8 cellular contexts compared by ENCODE assay signal in the genomic region with DNA sequence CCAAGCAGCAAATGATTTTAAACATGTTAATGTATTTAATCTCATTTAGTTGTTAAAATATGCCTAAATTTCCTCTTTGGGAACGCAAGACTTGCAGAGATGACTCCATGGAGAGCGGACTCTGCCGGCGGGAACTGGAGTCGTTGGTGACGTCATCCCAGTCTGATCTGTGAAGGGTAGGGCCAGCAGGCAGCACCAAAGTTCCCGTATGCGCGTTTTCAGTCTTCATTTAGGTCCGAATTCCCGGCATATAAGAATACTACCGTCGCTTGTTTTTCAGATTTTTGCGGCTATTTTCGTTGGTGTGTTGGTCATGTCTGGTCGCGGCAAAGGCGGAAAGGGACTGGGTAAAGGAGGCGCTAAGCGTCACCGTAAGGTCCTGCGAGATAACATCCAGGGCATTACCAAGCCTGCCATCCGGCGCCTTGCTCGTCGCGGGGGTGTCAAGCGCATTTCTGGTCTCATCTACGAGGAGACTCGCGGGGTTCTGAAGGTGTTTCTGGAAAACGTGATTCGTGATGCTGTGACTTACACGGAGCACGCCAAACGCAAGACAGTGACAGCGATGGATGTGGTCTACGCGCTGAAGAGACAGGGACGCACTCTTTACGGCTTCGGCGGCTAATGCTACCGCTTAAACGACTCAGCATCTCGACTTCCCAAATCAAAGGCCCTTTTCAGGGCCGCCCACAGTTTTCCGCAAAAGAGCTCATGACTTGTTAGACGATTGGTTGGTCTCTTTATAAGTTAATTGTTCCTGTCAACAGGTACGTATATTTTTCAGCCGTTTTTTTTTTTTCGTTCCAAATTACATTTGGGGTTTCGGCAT.
DNase-seq lines count a peak whose midpoint lies in the region; ATAC-seq and TF ChIP-seq lines count a peak whose summit lies in the region.

No MANE protein-coding gene starts in this region.

- no peak overlapping the region for H3K27ac Mint-ChIP-seq in CD8-positive, alpha-beta memory T cell
- no peak overlapping the region for H3K27ac Mint-ChIP-seq in activated CD8-positive, alpha-beta memory T cell treated with anti-CD3 and anti-CD28 coated beads, Interleukin-2, amount 10 ng/mL, durations not matched to agents 7 days and 5 days
- H3K27ac Mint-ChIP-seq in endothelial cell (ENCODE audit: unreplicated experiment) (no peak overlapping the region), mesothelial cell of epicardium (no peak overlapping the region)

- peaks cover 31% of the 10 kb centered on the region for H3K4me1 ChIP-seq in CD8-positive, alpha-beta memory T cell (ENCODE audit: insufficient read depth, low read length)

- H3K27ac ChIP-seq in CD8-positive, alpha-beta memory T cell (ENCODE audit: low read depth, low read length): peak overlapping the region; percentile 99

- H3K9me3 Mint-ChIP-seq in CD8-positive, alpha-beta memory T cell: peaks cover 0 to 3% (median 0%) of the 10 kb centered on the region in 5 donors
- H3K9me3 Mint-ChIP-seq in activated CD8-positive, alpha-beta memory T cell treated with anti-CD3 and anti-CD28 coated beads, Interleukin-2, amount 10 ng/mL, durations not matched to agents 7 days and 5 days (ENCODE audit: low read depth): no peaks in the 10 kb centered on the region
- no peaks in the 10 kb centered on the region for H3K9me3 Mint-ChIP-seq in endothelial cell (ENCODE audit: unreplicated experiment)
- no peaks in the 10 kb centered on the region for H3K9me3 Mint-ChIP-seq in mesothelial cell of epicardium

- H3K36me3 Mint-ChIP-seq in CD8-positive, alpha-beta memory T cell: peaks cover 0 to 13% (median 0%) of the 10 kb centered on the region in 3 donors
- peaks cover 1% of the 10 kb centered on the region for H3K36me3 Mint-ChIP-seq in activated CD8-positive, alpha-beta memory T cell treated with anti-CD3 and anti-CD28 coated beads, Interleukin-2, amount 10 ng/mL, durations not matched to agents 7 days and 5 days
- H3K36me3 Mint-ChIP-seq in endothelial cell (ENCODE audit: low read depth, unreplicated experiment) (peaks cover 3% of the 10 kb centered on the region), mesothelial cell of epicardium (no peaks in the 10 kb centered on the region)

- ATAC-seq in GM19463 (IDR thresholded peaks at IDR 0.05; ENCODE audit: unreplicated experiment): peak; percentile 57
- ATAC-seq in activated CD8-positive, alpha-beta memory T cell treated with anti-CD3 and anti-CD28 coated beads, Interleukin-2, amount 10 ng/mL, durations not matched to agents 7 days and 5 days: peak; percentile 67

- H3K4me1 Mint-ChIP-seq in CD8-positive, alpha-beta memory T cell: peaks cover 18 to 31% (median 20%) of the 10 kb centered on the region in 3 donors
- peaks cover 38% of the 10 kb centered on the region for H3K4me1 Mint-ChIP-seq in activated CD8-positive, alpha-beta memory T cell treated with anti-CD3 and anti-CD28 coated beads, Interleukin-2, amount 10 ng/mL, durations not matched to agents 7 days and 5 days
- H3K4me1 Mint-ChIP-seq in endothelial cell (ENCODE audit: unreplicated experiment): peaks cover 17% of the 10 kb centered on the region
- H3K4me1 Mint-ChIP-seq in mesothelial cell of epicardium: peaks cover 19% of the 10 kb centered on the region

- peaks cover 0 to 8% of the 10 kb centered on the region in 2 donors for H3K27me3 Mint-ChIP-seq in CD8-positive, alpha-beta memory T cell
- H3K27me3 Mint-ChIP-seq in activated CD8-positive, alpha-beta memory T cell treated with anti-CD3 and anti-CD28 coated beads, Interleukin-2, amount 10 ng/mL, durations not matched to agents 7 days and 5 days: no peaks in the 10 kb centered on the region
- H3K27me3 Mint-ChIP-seq in endothelial cell (ENCODE audit: unreplicated experiment) (peaks cover 9% of the 10 kb centered on the region), mesothelial cell of epicardium (ENCODE audit: low read depth) (no peaks in the 10 kb centered on the region)

- CTCF ChIA-PET in CD8-positive, alpha-beta memory T cell (lab: Charles Lee): interaction anchor here (0.6 to 5.9 kb wide), 16 partner anchors 8 to 929 kb away, joined by 3 to 61 read pairs (median 3); a partner anchor contains a TSS
- CTCF ChIA-PET in activated CD8-positive, alpha-beta memory T cell treated with anti-CD3 and anti-CD28 coated beads, Interleukin-2, amount 10 ng/mL, durations not matched to agents 7 days and 5 days (lab: Charles Lee): interaction anchor here (1.0 to 2.3 kb wide), 7 partner anchors 12 to 68 kb away, joined by 3 to 26 read pairs (median 3); a partner anchor contains a TSS

- H3K4me3 Mint-ChIP-seq in CD8-positive, alpha-beta memory T cell: no peak overlapping the region
- no peak overlapping the region for H3K4me3 Mint-ChIP-seq in activated CD8-positive, alpha-beta memory T cell treated with anti-CD3 and anti-CD28 coated beads, Interleukin-2, amount 10 ng/mL, durations not matched to agents 7 days and 5 days
- H3K4me3 Mint-ChIP-seq in endothelial cell (ENCODE audit: unreplicated experiment): no peak overlapping the region
- H3K4me3 Mint-ChIP-seq in mesothelial cell of epicardium: no peak overlapping the region

- H3K36me3 ChIP-seq in CD8-positive, alpha-beta memory T cell (ENCODE audit: insufficient read depth, low read length): no peaks in the 10 kb centered on the region

- H3K9me3 ChIP-seq in CD8-positive, alpha-beta memory T cell (ENCODE audit: low read length): no peaks in the 10 kb centered on the region

- POLR2A ChIA-PET in CD8-positive, alpha-beta memory T cell (lab: Charles Lee): interaction anchor here (0.5 to 5.4 kb wide), 33 partner anchors 8 to 1689 kb away, joined by 3 to 229 read pairs (median 6); a partner anchor contains a TSS

- H3K27me3 ChIP-seq in CD8-positive, alpha-beta memory T cell (ENCODE audit: insufficient read depth, low read length, poor library complexity, severe bottlenecking): no peaks in the 10 kb centered on the region

- DNase-seq in CD8-positive, alpha-beta memory T cell: peak; percentile 75 to 95 (median 87)
- DNase-seq in HS-5 (ENCODE audit: low read depth) (peak; percentile 95), NK-92 (lab: John Stamatoyannopoulos, UW; ENCODE audit: unreplicated experiment) (peak; percentile 65), endothelial cell (ENCODE audit: low spot score) (peak; percentile 87), mesothelial cell of epicardium (ENCODE audit: low spot score in 2 of 2, unreplicated experiment in 2 of 2) (peak; percentile 83 to 84)
- peak; percentile 96 for DNase-seq in activated CD8-positive, alpha-beta memory T cell treated with anti-CD3 and anti-CD28 coated beads, Interleukin-2, amount 10 ng/mL, durations not matched to agents 7 days and 5 days
- DNase-seq in stimulated activated CD8-positive, alpha-beta memory T cell treated with anti-CD3 and anti-CD28 coated beads, Interleukin-15, amount 100 ng/mL, for 4 hours (ENCODE audit: low read depth in 2 of 2): peak; percentile 63 to 76

- H3K4me3 ChIP-seq in CD8-positive, alpha-beta memory T cell (ENCODE audit: low read length): peak overlapping the region; percentile 73

- no peak for TF ChIP-seq CTCF in endothelial cell (IDR thresholded peaks at IDR 0.05; ENCODE audit: unreplicated experiment)
- TF ChIP-seq CTCF in mesothelial cell of epicardium (IDR thresholded peaks at IDR 0.05; ENCODE audit: unreplicated experiment): no peak

Comparison
In these comparisons a context has a peak if more than half of its experiments do, and no peak if none do; other contexts are left out.
1. Peak in every context shown above with its lines: DNase-seq, ATAC-seq, H3K4me3 ChIP-seq and H3K27ac ChIP-seq.